13 cellular contexts compared by ENCODE assay signal in the genomic region with DNA sequence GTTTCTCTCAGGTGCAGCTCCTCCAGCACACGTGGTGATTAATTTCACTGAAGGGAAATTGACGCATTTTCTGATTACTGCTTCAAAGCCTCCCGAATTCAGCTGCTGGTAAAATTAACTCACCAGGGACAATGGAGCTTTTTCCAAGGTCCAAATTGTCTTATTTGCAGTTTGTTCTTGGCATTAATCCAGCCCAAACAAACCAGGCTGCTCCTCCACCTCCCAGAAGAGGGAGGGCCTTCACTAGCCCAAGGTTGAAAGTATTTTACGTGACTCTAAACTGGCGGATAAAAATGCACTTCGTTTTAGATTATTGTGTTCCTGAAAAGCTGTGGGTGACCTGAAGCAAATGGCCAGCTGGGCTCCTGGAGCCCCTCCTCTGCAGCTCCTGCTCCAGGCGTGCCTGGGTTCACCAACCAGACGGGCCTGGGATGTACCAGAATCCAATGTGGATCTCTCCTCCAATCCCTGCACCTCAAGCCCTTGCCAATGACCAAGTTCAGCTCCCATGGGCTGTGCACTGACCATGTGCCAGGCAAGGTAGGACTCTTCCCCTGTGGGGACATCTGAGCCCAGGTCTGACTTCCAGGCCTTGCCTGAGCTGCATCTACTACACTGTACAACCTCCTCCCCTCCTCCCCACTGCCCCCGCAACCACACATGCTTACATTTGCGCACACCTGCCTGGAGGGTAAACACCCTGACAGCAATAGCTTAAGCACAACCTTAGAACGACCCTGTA.
A peak's percentile ranks its signal among the peaks of the same experiment; 100 is the strongest.
DNase-seq lines count a peak whose midpoint lies in the region; ATAC-seq, FAIRE-seq and TF ChIP-seq lines count a peak whose summit lies in the region.
"Had no signal": no experiment of that assay in that cellular context is flagged by ENCODE, and none has a peak within 500 bp of the region (broad histone marks: within the 10 kb centered on the region; RNA-seq: fewer than 3 reads in every experiment).

No MANE protein-coding gene starts in this region.

- WGBS in right lobe of liver (ENCODE audit: insufficient coverage, low coverage, low lambda C conversion rate, missing lambda C conversion rate), result 14% methylated on average over 6 of the region's 11 CpGs

- H3K4me1 ChIP-seq in astrocyte (ENCODE audit: insufficient read depth, low read length), result peaks cover 18% of the 10 kb centered on the region
- peaks cover 0 to 77% (median 34%) of the 10 kb centered on the region in 4 donors for H3K4me1 ChIP-seq in right lobe of liver
- no peaks in the 10 kb centered on the region for H3K4me1 ChIP-seq in MM.1S (ENCODE audit: low read length)

- no peak for FAIRE-seq in astrocyte (lab: Jason Lieb, UNC)

- no peak overlapping the region for H3K4me3 Mint-ChIP-seq in astrocyte (ENCODE audit: unreplicated experiment)
- H3K4me3 Mint-ChIP-seq in activated T-helper 1 cell treated with anti-CD3 and anti-CD28 coated beads, Interleukin-12 subunit alpha, Interleukin-12 subunit beta, Interleukin-2, Interleukin-4 antibody, amounts not matched to agents 30 ng/mL and 10 ng/mL and 1 ng/mL, durations not matched to agents 14 hours and 24 hours and 36 hours, result no peak overlapping the region
- H3K4me3 Mint-ChIP-seq: activated CD4-positive, alpha-beta memory T cell treated with anti-CD3 and anti-CD28 coated beads, Interleukin-2, amount 10 ng/mL, durations not matched to agents 7 days and 5 days; CD4-positive, CD25-positive, alpha-beta regulatory T cell had no signal

- H3K79me2 ChIP-seq in astrocyte (ENCODE audit: insufficient read depth, low read length) (no peaks in the 10 kb centered on the region), MM.1S (ENCODE audit: low read length) (no peaks in the 10 kb centered on the region)

- no peak for TF ChIP-seq CTCF in astrocyte (IDR thresholded peaks at IDR 0.05; ENCODE audit: insufficient read depth, low read depth, low read length)
- peak in 1 of 4 donors; percentile 5 for TF ChIP-seq CTCF in right lobe of liver (IDR thresholded peaks at IDR 0.05)
- no peak for TF ChIP-seq CTCF in MM.1S (IDR thresholded peaks at IDR 0.05; ENCODE audit: low read length)

- no peaks in the 10 kb centered on the region for H3K9me3 Mint-ChIP-seq in astrocyte (ENCODE audit: unreplicated experiment)
- no peaks in the 10 kb centered on the region for H3K9me3 Mint-ChIP-seq in activated T-helper 1 cell treated with anti-CD3 and anti-CD28 coated beads, Interleukin-12 subunit alpha, Interleukin-12 subunit beta, Interleukin-2, Interleukin-4 antibody, amounts not matched to agents 30 ng/mL and 10 ng/mL and 1 ng/mL, durations not matched to agents 14 hours and 24 hours and 36 hours
- H3K9me3 Mint-ChIP-seq: activated CD4-positive, alpha-beta memory T cell treated with anti-CD3 and anti-CD28 coated beads, Interleukin-2, amount 10 ng/mL, durations not matched to agents 7 days and 5 days; CD4-positive, CD25-positive, alpha-beta regulatory T cell had no signal

- no peak overlapping the region for H2AFZ ChIP-seq in astrocyte (ENCODE audit: low read depth, low read length)
- no peak overlapping the region for H2AFZ ChIP-seq in MM.1S (ENCODE audit: low read length)

- peak; percentile 24 to 70 (median 56) for ATAC-seq in right lobe of liver
- ATAC-seq in GM19455 (IDR thresholded peaks at IDR 0.05; ENCODE audit: unreplicated experiment), result no peak
- no peak for ATAC-seq in HG02870 (IDR thresholded peaks at IDR 0.05; ENCODE audit: unreplicated experiment)

- H3K4me1 Mint-ChIP-seq in astrocyte (ENCODE audit: low read depth, unreplicated experiment), result no peaks in the 10 kb centered on the region
- H3K4me1 Mint-ChIP-seq in activated T-helper 1 cell treated with anti-CD3 and anti-CD28 coated beads, Interleukin-12 subunit alpha, Interleukin-12 subunit beta, Interleukin-2, Interleukin-4 antibody, amounts not matched to agents 30 ng/mL and 10 ng/mL and 1 ng/mL, durations not matched to agents 14 hours and 24 hours and 36 hours (ENCODE audit: low read depth), result no peaks in the 10 kb centered on the region
- H3K4me1 Mint-ChIP-seq: activated CD4-positive, alpha-beta memory T cell treated with anti-CD3 and anti-CD28 coated beads, Interleukin-2, amount 10 ng/mL, durations not matched to agents 7 days and 5 days; CD4-positive, CD25-positive, alpha-beta regulatory T cell had no signal

- H3K9ac ChIP-seq in astrocyte (ENCODE audit: low read length) (no peak overlapping the region), MM.1S (ENCODE audit: low read length) (no peak overlapping the region)

- no peaks in the 10 kb centered on the region for H3K27me3 Mint-ChIP-seq in astrocyte (ENCODE audit: low read depth, unreplicated experiment)
- no peaks in the 10 kb centered on the region for H3K27me3 Mint-ChIP-seq in activated T-helper 1 cell treated with anti-CD3 and anti-CD28 coated beads, Interleukin-12 subunit alpha, Interleukin-12 subunit beta, Interleukin-2, Interleukin-4 antibody, amounts not matched to agents 30 ng/mL and 10 ng/mL and 1 ng/mL, durations not matched to agents 14 hours and 24 hours and 36 hours (ENCODE audit: insufficient read depth)
- H3K27me3 Mint-ChIP-seq: activated CD4-positive, alpha-beta memory T cell treated with anti-CD3 and anti-CD28 coated beads, Interleukin-2, amount 10 ng/mL, durations not matched to agents 7 days and 5 days; CD4-positive, CD25-positive, alpha-beta regulatory T cell had no signal

- peak; percentile 55 for TF ChIP-seq POLR2A in right lobe of liver (IDR thresholded peaks at IDR 0.05)

- H3K36me3 Mint-ChIP-seq in astrocyte (ENCODE audit: low read depth, unreplicated experiment), result peaks cover 18% of the 10 kb centered on the region
- H3K36me3 Mint-ChIP-seq in activated T-helper 1 cell treated with anti-CD3 and anti-CD28 coated beads, Interleukin-12 subunit alpha, Interleukin-12 subunit beta, Interleukin-2, Interleukin-4 antibody, amounts not matched to agents 30 ng/mL and 10 ng/mL and 1 ng/mL, durations not matched to agents 14 hours and 24 hours and 36 hours (ENCODE audit: low read depth), result peaks cover 12% of the 10 kb centered on the region

- H3K27ac Mint-ChIP-seq in astrocyte (ENCODE audit: unreplicated experiment), result no peak overlapping the region
- H3K27ac Mint-ChIP-seq in activated T-helper 1 cell treated with anti-CD3 and anti-CD28 coated beads, Interleukin-12 subunit alpha, Interleukin-12 subunit beta, Interleukin-2, Interleukin-4 antibody, amounts not matched to agents 30 ng/mL and 10 ng/mL and 1 ng/mL, durations not matched to agents 14 hours and 24 hours and 36 hours, result no peak overlapping the region
- H3K27ac Mint-ChIP-seq: activated CD4-positive, alpha-beta memory T cell treated with anti-CD3 and anti-CD28 coated beads, Interleukin-2, amount 10 ng/mL, durations not matched to agents 7 days and 5 days; CD4-positive, CD25-positive, alpha-beta regulatory T cell had no signal

- no peaks in the 10 kb centered on the region for H3K27me3 ChIP-seq in astrocyte (ENCODE audit: insufficient read depth, low read length)
- no peaks in the 10 kb centered on the region for H3K27me3 ChIP-seq in right lobe of liver
- H3K27me3 ChIP-seq in MM.1S (replicated peaks; ENCODE audit: insufficient read depth, low read length), result no peaks in the 10 kb centered on the region
- H3K27me3 ChIP-seq: ascending aorta had no signal

- H3K9me3 ChIP-seq in astrocyte (ENCODE audit: insufficient read depth, low read depth, low read length), result no peaks in the 10 kb centered on the region
- no peaks in the 10 kb centered on the region for H3K9me3 ChIP-seq in right lobe of liver
- H3K9me3 ChIP-seq in MM.1S (replicated peaks; ENCODE audit: insufficient read depth, low read length), result no peaks in the 10 kb centered on the region
- H3K9me3 ChIP-seq: ascending aorta had no signal

- no peaks in the 10 kb centered on the region for H3K9me2 ChIP-seq in MM.1S (replicated peaks; ENCODE audit: insufficient read depth, low read length)

- H3K27ac ChIP-seq in astrocyte (ENCODE audit: low read depth, low read length), result no peak overlapping the region
- H3K27ac ChIP-seq in right lobe of liver, result peak overlapping the region; percentile 79 to 97 (median 88)
- no peak overlapping the region for H3K27ac ChIP-seq in MM.1S (ENCODE audit: low read length)
- H3K27ac ChIP-seq: HL-60 had no signal

- intact Hi-C loops in right lobe of liver (cut with DNase I), result no loop called here
- intact Hi-C loops in activated T-helper 1 cell treated with anti-CD3 and anti-CD28 coated beads, Interleukin-12 subunit alpha, Interleukin-12 subunit beta, Interleukin-2, Interleukin-4 antibody, amounts not matched to agents 30 ng/mL and 10 ng/mL and 1 ng/mL, durations not matched to agents 14 hours and 24 hours and 36 hours (cut with micrococcal nuclease), result no loop called here

- H3F3A ChIP-seq in MM.1S (ENCODE audit: insufficient read depth, low read length), result no peaks in the 10 kb centered on the region

- peaks cover 4% of the 10 kb centered on the region for H3K36me3 ChIP-seq in astrocyte (ENCODE audit: insufficient read depth, low read length)
- peaks cover 0 to 6% (median 0%) of the 10 kb centered on the region in 4 donors for H3K36me3 ChIP-seq in right lobe of liver
- H3K36me3 ChIP-seq in MM.1S (replicated peaks; ENCODE audit: insufficient read depth, low read length), result no peaks in the 10 kb centered on the region; the same call in 1 of the 2 replicates

- peak overlapping the region; percentile 1 for H3K4me2 ChIP-seq in astrocyte (ENCODE audit: low read length)
- H3K4me2 ChIP-seq in MM.1S (ENCODE audit: low read depth, low read length), result no peak overlapping the region

- DNase-seq in COR-L47 (lab: John Stamatoyannopoulos, UW) (peak; percentile 94), NCI-H146 (lab: John Stamatoyannopoulos, UW) (peak; percentile 93), astrocyte (ENCODE audit: low read depth) (peak; percentile 44), right lobe of liver (peak; percentile 49 to 93 (median 90)), MM.1S (no peak)
- DNase-seq in activated T-helper 1 cell treated with anti-CD3 and anti-CD28 coated beads, Interleukin-12 subunit alpha, Interleukin-12 subunit beta, Interleukin-2, Interleukin-4 antibody, amounts not matched to agents 30 ng/mL and 10 ng/mL and 1 ng/mL, durations not matched to agents 14 hours and 24 hours and 36 hours (ENCODE audit: low spot score), result no peak
- DNase-seq: activated CD4-positive, alpha-beta memory T cell treated with anti-CD3 and anti-CD28 coated beads, Interleukin-2, amount 10 ng/mL, durations not matched to agents 7 days and 5 days; CD4-positive, CD25-positive, alpha-beta regulatory T cell; OCI-M1 had no signal

- H3K4me3 ChIP-seq in astrocyte (ENCODE audit: insufficient read depth, low read depth, low read length), result no peak overlapping the region
- peak overlapping the region in 2 of 3 donors; percentile 32 to 36 for H3K4me3 ChIP-seq in right lobe of liver
- H3K4me3 ChIP-seq in MM.1S (ENCODE audit: low read length), result no peak overlapping the region
- H3K4me3 ChIP-seq: ascending aorta had no signal

- H4K20me1 ChIP-seq in astrocyte (ENCODE audit: insufficient read depth, low read length) (no peaks in the 10 kb centered on the region), MM.1S (ENCODE audit: insufficient read depth, low read length) (no peaks in the 10 kb centered on the region)

Comparison
In these comparisons a context has a peak if more than half of its experiments do, and no peak if none do; other contexts are left out.
1. DNase-seq: peak in COR-L47 (single experiment), NCI-H146 (single experiment), astrocyte (single experiment) and right lobe of liver (3 of 3); none in MM.1S (single experiment) and activated T-helper 1 cell treated with anti-CD3 and anti-CD28 coated beads, Interleukin-12 subunit alpha, Interleukin-12 subunit beta, Interleukin-2, Interleukin-4 antibody, amounts not matched to agents 30 ng/mL and 10 ng/mL and 1 ng/mL, durations not matched to agents 14 hours and 24 hours and 36 hours (single experiment).
2. H3K27ac ChIP-seq: peak in right lobe of liver (3 of 3); none in astrocyte (single experiment) and MM.1S (single experiment).
3. H3K4me3 ChIP-seq: peak in right lobe of liver (2 of 3); none in astrocyte (single experiment) and MM.1S (single experiment).
4. ATAC-seq: peak in right lobe of liver (4 of 4); none in GM19455 (single experiment) and HG02870 (single experiment).